8 cellular contexts compared by ENCODE assay signal in genomic region chr1:202009326-202010031, GRCh38. TPM values are rescaled to one million over a fixed set of nuclear protein-coding genes. Genes with fewer than 3 reads are reported as not detected.
DNase-seq lines count a peak whose midpoint lies in the region; ATAC-seq, FAIRE-seq and TF ChIP-seq lines count a peak whose summit lies in the region.

No MANE protein-coding gene starts in this region.

- intact Hi-C loops in thyroid gland (cut with DNase I): no loop called here

- peaks cover 12 to 23% of the 10 kb centered on the region in 2 donors for H3K36me3 ChIP-seq in thyroid gland

- no peak overlapping the region for H3K4me3 ChIP-seq in AG04449 (ENCODE audit: low read depth, low read length)
- H3K4me3 ChIP-seq in LNCaP clone FGC (ENCODE audit: low read depth, low read length): peak overlapping the region; percentile 97
- H3K4me3 ChIP-seq in thyroid gland (replicated peaks in 1 of 3): no peak overlapping the region

- no peak for TF ChIP-seq POLR2A in thyroid gland (IDR thresholded peaks at IDR 0.05)

- peak overlapping the region; percentile 89 to 94 (median 93) for H3K27ac ChIP-seq in thyroid gland

- POLR2A ChIA-PET in AG04449 (lab: Yijun Ruan, JAX): no interaction called here

- ATAC-seq in GM19025 (IDR thresholded peaks at IDR 0.05; ENCODE audit: low read depth, unreplicated experiment) (peak; percentile 36), omental fat pad (ENCODE audit: low FRiP score) (peak; percentile 47)

- DNase-seq in AG04449 (ENCODE audit: low read depth, low spot score) (peak; percentile 41), LNCaP clone FGC (ENCODE audit: low read depth) (no peak), RPMI8226 (peak; percentile 80), frontal cortex (ENCODE audit: low spot score in 2 of 2) (peak; percentile 73 to 85), omental fat pad (ENCODE audit: low spot score) (peak; percentile 68), thyroid gland (peak; percentile 81 to 84)
- peak; percentile 47 for DNase-seq in activated gamma-delta T cell treated with anti-CD3 and anti-CD28 coated beads, Interleukin-2, amount 50 U/mL, for 16 hours (ENCODE audit: low read depth)

- TF ChIP-seq CTCF in AG04449 (IDR thresholded peaks at IDR 0.05; ENCODE audit: insufficient read depth, low read length, missing control alignments) (peak; percentile 74), LNCaP clone FGC (IDR thresholded peaks at IDR 0.05; ENCODE audit: control insufficient read depth, extremely low read depth, insufficient read depth) (peak; percentile 86), omental fat pad (IDR thresholded peaks at IDR 0.05) (peak in 1 of 3 donors; percentile 73), thyroid gland (IDR thresholded peaks at IDR 0.05) (peak; percentile 70 to 92 (median 83))

- WGBS in thyroid gland, 2 donors: 14 to 17% methylated on average over 11 of the region's 11 CpGs

- CTCF ChIA-PET in AG04449 (lab: Yijun Ruan, JAX): interaction anchor here (0.6 to 24.4 kb wide), 14 partner anchors 7 to 124 kb away, joined by 3 to 956 read pairs (median 5); partner anchors contain the start of gene GPR37L1

- peak; percentile 64 for FAIRE-seq in frontal cortex (lab: Jason Lieb, UNC)

- no peaks in the 10 kb centered on the region for H3K9me3 ChIP-seq in thyroid gland

- no peaks in the 10 kb centered on the region for H3K27me3 ChIP-seq in thyroid gland

- H3K4me1 ChIP-seq in thyroid gland: peaks cover 58 to 64% of the 10 kb centered on the region in 2 donors

RNA-seq across cellular contexts. Expression of gene ELF3, which starts 0.9 kb away (rescaled TPM):
- total RNA-seq in frontal cortex: under 0.01 TPM
- total RNA-seq in omental fat pad: 10 to 100 TPM in 1 of 4 donors, 1 to 10 TPM in 1, under 1 TPM in 2; 0.47 to 23.0 (median 1.8) TPM
- 10 to 100 TPM in 2 of 4 donors, 1 to 10 TPM in 2; 6.6 to 28.8 (median 12.6) TPM for total RNA-seq in thyroid gland

RNA-seq across cellular contexts. Expression of gene RNPEP, which starts 27.0 kb away (rescaled TPM):
- total RNA-seq in frontal cortex (11.4 TPM), omental fat pad (10 to 100 TPM; 37.2 to 77.6 (median 45.8) TPM), thyroid gland (10 to 100 TPM; 61.4 to 98.1 (median 85.7) TPM)

RNA-seq across cellular contexts. Expression of gene TIMM17A, which starts 54.2 kb away (rescaled TPM):
- total RNA-seq in frontal cortex (56.3 TPM), omental fat pad (10 to 100 TPM; 19.7 to 55.4 (median 38.4) TPM), thyroid gland (10 to 100 TPM; 34.7 to 46.8 (median 40.1) TPM)
